Comparison of ENCODE assay signal across 1 cellular context in the genomic region with DNA sequence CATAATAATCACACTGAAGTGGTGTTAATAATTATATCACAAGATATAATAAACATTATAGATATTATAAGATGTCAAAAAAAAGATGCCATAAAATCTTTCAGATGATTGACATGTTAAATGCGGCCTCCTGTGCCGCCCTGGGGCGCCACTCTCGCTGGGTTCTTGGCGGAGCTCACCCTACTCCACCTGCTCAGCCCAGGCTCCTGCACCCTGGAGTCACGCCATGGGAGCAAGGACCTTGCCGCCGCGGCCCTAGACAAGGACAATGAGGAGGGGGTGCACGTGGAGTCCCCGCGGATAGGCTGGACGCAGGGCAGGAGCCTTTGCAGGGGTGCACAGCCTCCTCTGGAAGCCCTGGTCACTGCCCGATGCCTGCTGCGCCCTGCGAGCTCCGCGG.
A peak's percentile ranks its signal among the peaks of the same experiment; 100 is the strongest.
TF ChIP-seq lines count a peak whose summit lies in the region.

No MANE protein-coding gene starts in this region.

TF ChIP-seq in K562, 482 proteins besides CTCF, POLR2A, EP300 and RAD21:
- TF ChIP-seq, protein P1, sequence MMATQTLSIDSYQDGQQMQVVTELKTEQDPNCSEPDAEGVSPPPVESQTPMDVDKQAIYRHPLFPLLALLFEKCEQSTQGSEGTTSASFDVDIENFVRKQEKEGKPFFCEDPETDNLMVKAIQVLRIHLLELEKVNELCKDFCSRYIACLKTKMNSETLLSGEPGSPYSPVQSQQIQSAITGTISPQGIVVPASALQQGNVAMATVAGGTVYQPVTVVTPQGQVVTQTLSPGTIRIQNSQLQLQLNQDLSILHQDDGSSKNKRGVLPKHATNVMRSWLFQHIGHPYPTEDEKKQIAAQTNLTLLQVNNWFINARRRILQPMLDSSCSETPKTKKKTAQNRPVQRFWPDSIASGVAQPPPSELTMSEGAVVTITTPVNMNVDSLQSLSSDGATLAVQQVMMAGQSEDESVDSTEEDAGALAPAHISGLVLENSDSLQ (IDR thresholded peaks at IDR 0.05) = 0 out of 2 replicates have a peak, but pooled peaks have one; percentile 14
